In the genomic region with DNA sequence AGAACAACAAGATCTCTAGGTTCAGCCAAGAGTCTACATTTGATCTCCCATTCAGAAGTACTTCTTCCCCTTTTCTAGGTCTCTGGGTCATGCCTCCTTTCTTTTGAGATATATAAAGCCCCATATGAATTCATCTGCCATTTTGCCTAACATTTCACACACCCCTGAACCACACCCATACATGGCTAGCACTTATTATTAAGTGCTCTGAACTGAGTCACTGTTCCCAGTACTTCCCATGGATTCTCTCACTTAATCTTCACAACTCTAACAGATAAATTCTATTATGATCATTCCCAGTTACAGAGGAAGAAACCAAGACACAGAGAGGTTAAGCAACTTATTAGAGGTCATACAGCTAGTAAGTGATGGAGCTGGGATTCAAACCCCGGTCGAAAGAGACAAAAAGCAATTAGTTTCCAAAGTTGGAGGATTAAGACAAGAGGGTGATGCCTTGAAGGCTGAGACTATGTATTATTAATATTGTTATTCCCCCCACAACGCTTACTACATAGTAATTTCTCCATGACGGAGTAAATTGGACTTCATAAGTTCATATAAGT, we compare ENCODE assay signal across 13 cellular contexts. TPM values are rescaled to one million over a fixed set of nuclear protein-coding genes. Genes with fewer than 3 reads are reported as not detected.
DNase-seq lines count a peak whose midpoint lies in the region; ATAC-seq and TF ChIP-seq lines count a peak whose summit lies in the region.
"Had no signal": no experiment of that assay in that cellular context is flagged by ENCODE, and none has a peak within 500 bp of the region (broad histone marks: within the 10 kb centered on the region; RNA-seq: fewer than 3 reads in every experiment).

No MANE protein-coding gene starts in this region.

- intact Hi-C loops in spleen (cut with DNase I; ENCODE audit: low total_unique reads) = no loop called here

- H3K9me3 ChIP-seq in SJSA1 (replicated peaks) (no peaks in the 10 kb centered on the region), spleen (no peaks in the 10 kb centered on the region)

- H3K27me3 ChIP-seq in SJSA1 (replicated peaks) (no peaks in the 10 kb centered on the region), spleen (replicated peaks in 1 of 7) (no peaks in the 10 kb centered on the region)

- DNase-seq in HCEC 1CT = peak; percentile 72
- no peak for DNase-seq in SJSA1 (ENCODE audit: low read depth in 1 of 2, low spot score in 2 of 2)
- peak; percentile 69 for DNase-seq in fibroblast of the aortic adventitia (ENCODE audit: low read depth)
- no peak for DNase-seq in spleen
- no peak for DNase-seq in globus pallidus (ENCODE audit: low spot score)
- no peak for DNase-seq in activated naive CD4-positive, alpha-beta T cell (lab: John Stamatoyannopoulos, UW)
- DNase-seq in DMS 273 treated with DMSO at 0.1 percent for 48 hours (lab: John Stamatoyannopoulos, UW) = no peak
- DNase-seq: activated CD4-positive, alpha-beta T cell treated with anti-CD3 and anti-CD28 coated beads, Interleukin-2, amount 50 U/mL, for 4 hours; glutamatergic neuron; H9; NCI-H1436; stimulated activated CD4-positive, alpha-beta T cell treated with anti-CD3 and anti-CD28 coated beads, Interleukin-4, amount 100 ng/mL, for 4 hours had no signal

- TF ChIP-seq POLR2A in spleen (IDR thresholded peaks at IDR 0.05) = no peak

- H3K36me3 ChIP-seq in SJSA1 (peaks cover 41% of the 10 kb centered on the region), spleen (no peaks in the 10 kb centered on the region)

- 81 to 96% (median 92%) methylated on average over 4 of the region's 4 CpGs for WGBS in spleen, 5 donors

- ATAC-seq in HG03354 (IDR thresholded peaks at IDR 0.05; ENCODE audit: poor library complexity, severe bottlenecking, unreplicated experiment) = no peak

- H3K4me1 ChIP-seq in SJSA1 (replicated peaks) = peaks cover 98% of the 10 kb centered on the region
- peaks cover 0 to 52% (median 28%) of the 10 kb centered on the region in 6 donors for H3K4me1 ChIP-seq in spleen

- H3K27ac ChIP-seq in SJSA1 (peak overlapping the region; percentile 96), spleen (peak overlapping the region in 5 of 8 donors; percentile 4 to 61 (median 46))

- TF ChIP-seq CTCF in fibroblast of the aortic adventitia (IDR thresholded peaks at IDR 0.05; ENCODE audit: insufficient read depth, low read length) (no peak), spleen (IDR thresholded peaks at IDR 0.05 in 8 of 11, conservative IDR thresholded peaks at IDR 0.05 in 3 of 11) (no peak)

- no peak overlapping the region for H3K4me3 ChIP-seq in SJSA1
- H3K4me3 ChIP-seq in fibroblast of the aortic adventitia (ENCODE audit: low read depth, low read length) = no peak overlapping the region
- H3K4me3 ChIP-seq in spleen = no peak overlapping the region

RNA-seq across cellular contexts. Expression of gene MYOF, which starts 17.2 kb away (rescaled TPM):
- 198 and 300 TPM in 2 replicates for total RNA-seq in SJSA1 (2014; rRNA removed; shearing (Covaris generic))
- total RNA-seq in fibroblast of the aortic adventitia (ENCODE audit: low replicate concordance) (381 and 408 TPM in 2 replicates), spleen (10 to 100 TPM; 15.1 to 50.8 (median 26.8) TPM)
- polyA plus RNA-seq in spleen = 1 to 10 TPM; 1.5 to 6.0 (median 3.0) TPM

RNA-seq across cellular contexts. Expression of gene CEP55, which starts 31.5 kb away (rescaled TPM):
- total RNA-seq in SJSA1 (2014; rRNA removed; shearing (Covaris generic)) = 149 and 198 TPM in 2 replicates
- total RNA-seq in fibroblast of the aortic adventitia (ENCODE audit: low replicate concordance) = 2.7 and 36.9 TPM in 2 replicates
- 1 to 10 TPM in 6 of 7 donors, under 1 TPM in 1; 0.95 to 6.6 (median 2.8) TPM for total RNA-seq in spleen
- polyA plus RNA-seq in spleen = 1 to 10 TPM; 1.0 to 6.1 (median 4.2) TPM

Comparison
In these comparisons a context has a peak if more than half of its experiments do, and no peak if none do; other contexts are left out.
1. DNase-seq: peak in HCEC 1CT (single experiment) and fibroblast of the aortic adventitia (single experiment); none in SJSA1 (0 of 2), spleen (single experiment), globus pallidus (single experiment), activated naive CD4-positive, alpha-beta T cell (0 of 4) and DMS 273 treated with DMSO at 0.1 percent for 48 hours (single experiment).